In the genomic region with DNA sequence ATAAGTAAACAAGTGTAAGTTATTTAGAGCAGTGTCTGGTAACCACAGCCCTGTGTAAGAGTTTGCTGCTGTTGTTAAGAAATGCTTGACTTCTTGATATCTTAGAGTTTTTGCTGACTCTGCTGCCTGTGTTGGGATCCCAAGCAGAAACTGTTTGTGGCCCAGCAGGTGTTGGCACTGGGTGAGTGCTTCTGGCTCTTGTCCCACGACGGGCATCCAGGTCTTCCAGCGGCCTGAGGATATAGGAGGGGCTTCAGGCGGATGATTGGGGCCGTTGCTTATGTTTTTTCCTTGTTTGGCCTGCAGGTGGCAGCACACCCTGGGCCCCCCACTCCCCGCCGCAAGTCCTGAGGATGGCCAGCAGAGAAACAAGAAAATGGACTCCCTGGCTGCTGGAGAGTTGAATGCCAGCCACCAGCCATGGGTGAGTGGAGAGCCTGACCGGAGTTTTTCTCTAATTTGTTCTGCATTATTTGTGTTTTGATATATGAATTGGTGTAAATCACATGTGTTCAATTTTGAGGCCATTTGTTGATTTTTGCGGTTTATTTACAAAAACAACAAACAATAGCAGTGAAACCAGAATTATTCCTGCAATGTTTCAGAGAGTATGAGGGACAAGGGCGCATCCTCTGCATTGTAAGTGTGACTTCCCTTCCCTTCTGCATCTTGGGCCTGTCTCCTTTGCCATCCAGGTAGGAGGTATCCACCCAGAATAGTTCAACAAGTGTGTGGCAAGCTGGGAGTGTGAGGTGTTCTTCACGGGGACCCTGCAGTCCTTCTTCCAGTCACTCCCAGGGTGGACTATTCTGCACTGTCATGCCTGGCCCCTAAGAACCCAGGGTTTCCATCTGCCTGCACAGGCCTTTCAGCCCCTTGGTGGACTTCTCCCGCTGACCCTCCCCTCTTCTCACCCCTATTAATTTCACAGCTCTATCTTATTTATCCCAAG, we compare ENCODE assay signal across 1 cellular context.
A peak's percentile ranks its signal among the peaks of the same experiment; 100 is the strongest.
TF ChIP-seq lines count a peak whose summit lies in the region.

No MANE protein-coding gene starts in this region.

TF ChIP-seq in HEK293, 187 proteins besides CTCF, POLR2A, EP300 and RAD21 (continued from another document):
- TF ChIP-seq, protein P1, sequence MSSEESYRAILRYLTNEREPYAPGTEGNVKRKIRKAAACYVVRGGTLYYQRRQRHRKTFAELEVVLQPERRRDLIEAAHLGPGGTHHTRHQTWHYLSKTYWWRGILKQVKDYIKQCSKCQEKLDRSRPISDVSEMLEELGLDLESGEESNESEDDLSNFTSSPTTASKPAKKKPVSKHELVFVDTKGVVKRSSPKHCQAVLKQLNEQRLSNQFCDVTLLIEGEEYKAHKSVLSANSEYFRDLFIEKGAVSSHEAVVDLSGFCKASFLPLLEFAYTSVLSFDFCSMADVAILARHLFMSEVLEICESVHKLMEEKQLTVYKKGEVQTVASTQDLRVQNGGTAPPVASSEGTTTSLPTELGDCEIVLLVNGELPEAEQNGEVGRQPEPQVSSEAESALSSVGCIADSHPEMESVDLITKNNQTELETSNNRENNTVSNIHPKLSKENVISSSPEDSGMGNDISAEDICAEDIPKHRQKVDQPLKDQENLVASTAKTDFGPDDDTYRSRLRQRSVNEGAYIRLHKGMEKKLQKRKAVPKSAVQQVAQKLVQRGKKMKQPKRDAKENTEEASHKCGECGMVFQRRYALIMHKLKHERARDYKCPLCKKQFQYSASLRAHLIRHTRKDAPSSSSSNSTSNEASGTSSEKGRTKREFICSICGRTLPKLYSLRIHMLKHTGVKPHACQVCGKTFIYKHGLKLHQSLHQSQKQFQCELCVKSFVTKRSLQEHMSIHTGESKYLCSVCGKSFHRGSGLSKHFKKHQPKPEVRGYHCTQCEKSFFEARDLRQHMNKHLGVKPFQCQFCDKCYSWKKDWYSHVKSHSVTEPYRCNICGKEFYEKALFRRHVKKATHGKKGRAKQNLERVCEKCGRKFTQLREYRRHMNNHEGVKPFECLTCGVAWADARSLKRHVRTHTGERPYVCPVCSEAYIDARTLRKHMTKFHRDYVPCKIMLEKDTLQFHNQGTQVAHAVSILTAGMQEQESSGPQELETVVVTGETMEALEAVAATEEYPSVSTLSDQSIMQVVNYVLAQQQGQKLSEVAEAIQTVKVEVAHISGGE (tag by site-specific recombination; conservative IDR thresholded peaks at IDR 0.05; ENCODE audit: low read depth) = no peak
- TF ChIP-seq PRDM10 (tag by site-specific recombination; IDR thresholded peaks at IDR 0.05) (no peak), ZNF530 (tag by site-specific recombination; IDR thresholded peaks at IDR 0.05; ENCODE audit: low read depth) (no peak), ZBTB8A (tag by site-specific recombination; IDR thresholded peaks at IDR 0.05) (peak; percentile 23; the same call in 1 of the 2 replicates), ZSCAN30 (tag by site-specific recombination; IDR thresholded peaks at IDR 0.05) (peak; percentile 55; the same call in 1 of the 2 replicates), SCRT1 (tag by site-specific recombination; IDR thresholded peaks at IDR 0.05; ENCODE audit: borderline replicate concordance) (peak; percentile 76), ZNF518A (tag by site-specific recombination; conservative IDR thresholded peaks at IDR 0.05; ENCODE audit: low read depth) (no peak), ZNF544 (tag by site-specific recombination; IDR thresholded peaks at IDR 0.05) (no peak), ZNF174 (tag by site-specific recombination; IDR thresholded peaks at IDR 0.05) (no peak), OVOL3 (tag by site-specific recombination; IDR thresholded peaks at IDR 0.05) (no peak), ZNF223 (tag by site-specific recombination; IDR thresholded peaks at IDR 0.05) (no peak), FEZF1 (tag by site-specific recombination; IDR thresholded peaks at IDR 0.05) (no peak), PBX3 (CRISPR knock-in tag; IDR thresholded peaks at IDR 0.05) (no peak), ZNF366 (tag by site-specific recombination; conservative IDR thresholded peaks at IDR 0.05) (no peak), ZNF501 (tag by site-specific recombination; IDR thresholded peaks at IDR 0.05) (no peak), IKZF3 (tag by site-specific recombination; IDR thresholded peaks at IDR 0.05) (no peak; the same call in 1 of the 2 replicates), ZSCAN23 (tag by site-specific recombination; IDR thresholded peaks at IDR 0.05) (no peak), OSR2 (tag by site-specific recombination; IDR thresholded peaks at IDR 0.05) (no peak), ZNF26 (tag by site-specific recombination; IDR thresholded peaks at IDR 0.05) (no peak), ZIC2 (tag by site-specific recombination; IDR thresholded peaks at IDR 0.05) (peak; percentile 71), HOXC10 (CRISPR knock-in tag; IDR thresholded peaks at IDR 0.05) (no peak), ZNF2 (tag by site-specific recombination; IDR thresholded peaks at IDR 0.05) (0 out of 2 replicates have a peak, but pooled peaks have one; percentile 30), TCF7L2 (IDR thresholded peaks at IDR 0.05; ENCODE audit: borderline replicate concordance, low read depth, low read length) (no peak)
- TF ChIP-seq, protein P2, sequence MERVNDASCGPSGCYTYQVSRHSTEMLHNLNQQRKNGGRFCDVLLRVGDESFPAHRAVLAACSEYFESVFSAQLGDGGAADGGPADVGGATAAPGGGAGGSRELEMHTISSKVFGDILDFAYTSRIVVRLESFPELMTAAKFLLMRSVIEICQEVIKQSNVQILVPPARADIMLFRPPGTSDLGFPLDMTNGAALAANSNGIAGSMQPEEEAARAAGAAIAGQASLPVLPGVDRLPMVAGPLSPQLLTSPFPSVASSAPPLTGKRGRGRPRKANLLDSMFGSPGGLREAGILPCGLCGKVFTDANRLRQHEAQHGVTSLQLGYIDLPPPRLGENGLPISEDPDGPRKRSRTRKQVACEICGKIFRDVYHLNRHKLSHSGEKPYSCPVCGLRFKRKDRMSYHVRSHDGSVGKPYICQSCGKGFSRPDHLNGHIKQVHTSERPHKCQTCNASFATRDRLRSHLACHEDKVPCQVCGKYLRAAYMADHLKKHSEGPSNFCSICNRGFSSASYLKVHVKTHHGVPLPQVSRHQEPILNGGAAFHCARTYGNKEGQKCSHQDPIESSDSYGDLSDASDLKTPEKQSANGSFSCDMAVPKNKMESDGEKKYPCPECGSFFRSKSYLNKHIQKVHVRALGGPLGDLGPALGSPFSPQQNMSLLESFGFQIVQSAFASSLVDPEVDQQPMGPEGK (tag by site-specific recombination; IDR thresholded peaks at IDR 0.05) = peak; percentile 87
- TF ChIP-seq, protein P3, sequence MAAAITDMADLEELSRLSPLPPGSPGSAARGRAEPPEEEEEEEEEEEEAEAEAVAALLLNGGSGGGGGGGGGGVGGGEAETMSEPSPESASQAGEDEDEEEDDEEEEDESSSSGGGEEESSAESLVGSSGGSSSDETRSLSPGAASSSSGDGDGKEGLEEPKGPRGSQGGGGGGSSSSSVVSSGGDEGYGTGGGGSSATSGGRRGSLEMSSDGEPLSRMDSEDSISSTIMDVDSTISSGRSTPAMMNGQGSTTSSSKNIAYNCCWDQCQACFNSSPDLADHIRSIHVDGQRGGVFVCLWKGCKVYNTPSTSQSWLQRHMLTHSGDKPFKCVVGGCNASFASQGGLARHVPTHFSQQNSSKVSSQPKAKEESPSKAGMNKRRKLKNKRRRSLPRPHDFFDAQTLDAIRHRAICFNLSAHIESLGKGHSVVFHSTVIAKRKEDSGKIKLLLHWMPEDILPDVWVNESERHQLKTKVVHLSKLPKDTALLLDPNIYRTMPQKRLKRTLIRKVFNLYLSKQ (tag by site-specific recombination; IDR thresholded peaks at IDR 0.05; ENCODE audit: borderline replicate concordance) = no peak
